1 cellular context compared by ENCODE assay signal in the genomic region with DNA sequence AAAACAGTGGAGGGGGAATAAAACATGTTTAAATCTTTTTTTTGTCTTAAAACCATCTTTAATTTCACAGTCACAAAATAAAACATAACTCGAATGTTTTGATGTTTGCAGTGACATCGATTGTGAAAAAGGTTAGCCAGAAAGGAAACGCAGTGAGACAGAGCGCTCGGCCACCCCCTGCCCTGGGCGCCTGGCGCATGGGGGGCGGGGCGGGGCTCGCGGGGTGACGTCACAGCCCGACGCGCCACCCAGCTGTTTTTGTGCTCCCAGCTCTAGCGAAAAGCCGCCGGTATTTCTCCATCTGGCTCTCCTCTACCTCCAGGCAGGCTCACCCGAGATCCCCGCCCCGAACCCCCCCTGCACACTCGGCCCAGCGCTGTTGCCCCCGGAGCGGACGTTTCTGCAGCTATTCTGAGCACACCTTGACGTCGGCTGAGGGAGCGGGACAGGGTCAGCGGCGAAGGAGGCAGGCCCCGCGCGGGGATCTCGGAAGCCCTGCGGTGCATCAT.
A peak's percentile ranks its signal among the peaks of the same experiment; 100 is the strongest.
TF ChIP-seq lines count a peak whose summit lies in the region.

A gene (plus strand): TSS at position 255 of the 509 bp plus-strand sequence. CDS start 253 bp downstream, at position 508.

TF ChIP-seq in K562, 482 proteins besides CTCF, POLR2A, EP300 and RAD21 (continued from another document and continues in another):
- TF ChIP-seq, protein P1, sequence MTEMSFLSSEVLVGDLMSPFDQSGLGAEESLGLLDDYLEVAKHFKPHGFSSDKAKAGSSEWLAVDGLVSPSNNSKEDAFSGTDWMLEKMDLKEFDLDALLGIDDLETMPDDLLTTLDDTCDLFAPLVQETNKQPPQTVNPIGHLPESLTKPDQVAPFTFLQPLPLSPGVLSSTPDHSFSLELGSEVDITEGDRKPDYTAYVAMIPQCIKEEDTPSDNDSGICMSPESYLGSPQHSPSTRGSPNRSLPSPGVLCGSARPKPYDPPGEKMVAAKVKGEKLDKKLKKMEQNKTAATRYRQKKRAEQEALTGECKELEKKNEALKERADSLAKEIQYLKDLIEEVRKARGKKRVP (CRISPR knock-in tag; IDR thresholded peaks at IDR 0.05) = no peak
- TF ChIP-seq, protein P2, sequence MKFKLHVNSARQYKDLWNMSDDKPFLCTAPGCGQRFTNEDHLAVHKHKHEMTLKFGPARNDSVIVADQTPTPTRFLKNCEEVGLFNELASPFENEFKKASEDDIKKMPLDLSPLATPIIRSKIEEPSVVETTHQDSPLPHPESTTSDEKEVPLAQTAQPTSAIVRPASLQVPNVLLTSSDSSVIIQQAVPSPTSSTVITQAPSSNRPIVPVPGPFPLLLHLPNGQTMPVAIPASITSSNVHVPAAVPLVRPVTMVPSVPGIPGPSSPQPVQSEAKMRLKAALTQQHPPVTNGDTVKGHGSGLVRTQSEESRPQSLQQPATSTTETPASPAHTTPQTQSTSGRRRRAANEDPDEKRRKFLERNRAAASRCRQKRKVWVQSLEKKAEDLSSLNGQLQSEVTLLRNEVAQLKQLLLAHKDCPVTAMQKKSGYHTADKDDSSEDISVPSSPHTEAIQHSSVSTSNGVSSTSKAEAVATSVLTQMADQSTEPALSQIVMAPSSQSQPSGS (CRISPR knock-in tag; IDR thresholded peaks at IDR 0.05) = no peak
- TF ChIP-seq ZNF239 (CRISPR knock-in tag; IDR thresholded peaks at IDR 0.05) = no peak
- TF ChIP-seq IFI16 (CRISPR knock-in tag; IDR thresholded peaks at IDR 0.05) = no peak
- TF ChIP-seq RAD51 (IDR thresholded peaks at IDR 0.05; ENCODE audit: borderline replicate concordance, low read depth) = no peak
- TF ChIP-seq CREM (IDR thresholded peaks at IDR 0.05; ENCODE audit: low read depth) = peak; percentile 90
- peak; percentile 21; the same call in 1 of the 2 replicates for TF ChIP-seq ZFX (CRISPR knock-in tag; IDR thresholded peaks at IDR 0.05)
- TF ChIP-seq ZNF778 (CRISPR knock-in tag; IDR thresholded peaks at IDR 0.05) = no peak
- no peak for TF ChIP-seq KLF1 (tag; IDR thresholded peaks at IDR 0.05)
- no peak for TF ChIP-seq ZNF589 (CRISPR knock-in tag; IDR thresholded peaks at IDR 0.05; ENCODE audit: low read depth)
- TF ChIP-seq, protein P3, sequence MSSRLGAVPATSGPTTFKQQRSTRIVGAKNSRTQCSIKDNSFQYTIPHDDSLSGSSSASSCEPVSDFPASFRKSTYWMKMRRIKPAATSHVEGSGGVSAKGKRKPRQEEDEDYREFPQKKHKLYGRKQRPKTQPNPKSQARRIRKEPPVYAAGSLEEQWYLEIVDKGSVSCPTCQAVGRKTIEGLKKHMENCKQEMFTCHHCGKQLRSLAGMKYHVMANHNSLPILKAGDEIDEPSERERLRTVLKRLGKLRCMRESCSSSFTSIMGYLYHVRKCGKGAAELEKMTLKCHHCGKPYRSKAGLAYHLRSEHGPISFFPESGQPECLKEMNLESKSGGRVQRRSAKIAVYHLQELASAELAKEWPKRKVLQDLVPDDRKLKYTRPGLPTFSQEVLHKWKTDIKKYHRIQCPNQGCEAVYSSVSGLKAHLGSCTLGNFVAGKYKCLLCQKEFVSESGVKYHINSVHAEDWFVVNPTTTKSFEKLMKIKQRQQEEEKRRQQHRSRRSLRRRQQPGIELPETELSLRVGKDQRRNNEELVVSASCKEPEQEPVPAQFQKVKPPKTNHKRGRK (tag; IDR thresholded peaks at IDR 0.05) = no peak
- TF ChIP-seq, protein P4, sequence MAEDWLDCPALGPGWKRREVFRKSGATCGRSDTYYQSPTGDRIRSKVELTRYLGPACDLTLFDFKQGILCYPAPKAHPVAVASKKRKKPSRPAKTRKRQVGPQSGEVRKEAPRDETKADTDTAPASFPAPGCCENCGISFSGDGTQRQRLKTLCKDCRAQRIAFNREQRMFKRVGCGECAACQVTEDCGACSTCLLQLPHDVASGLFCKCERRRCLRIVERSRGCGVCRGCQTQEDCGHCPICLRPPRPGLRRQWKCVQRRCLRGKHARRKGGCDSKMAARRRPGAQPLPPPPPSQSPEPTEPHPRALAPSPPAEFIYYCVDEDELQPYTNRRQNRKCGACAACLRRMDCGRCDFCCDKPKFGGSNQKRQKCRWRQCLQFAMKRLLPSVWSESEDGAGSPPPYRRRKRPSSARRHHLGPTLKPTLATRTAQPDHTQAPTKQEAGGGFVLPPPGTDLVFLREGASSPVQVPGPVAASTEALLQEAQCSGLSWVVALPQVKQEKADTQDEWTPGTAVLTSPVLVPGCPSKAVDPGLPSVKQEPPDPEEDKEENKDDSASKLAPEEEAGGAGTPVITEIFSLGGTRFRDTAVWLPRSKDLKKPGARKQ (CRISPR knock-in tag; IDR thresholded peaks at IDR 0.05) = no peak
- no peak for TF ChIP-seq STAT5B (CRISPR knock-in tag; IDR thresholded peaks at IDR 0.05)
- TF ChIP-seq PHF8 (IDR thresholded peaks at IDR 0.05; ENCODE audit: borderline replicate concordance, low read length) = peak; percentile 30; the same call in 1 of the 2 replicates
- peak; percentile 53 for TF ChIP-seq DACH1 (IDR thresholded peaks at IDR 0.05; ENCODE audit: partially characterized antibody)
- no peak for TF ChIP-seq FIP1L1 (IDR thresholded peaks at IDR 0.05; ENCODE audit: low read depth, low read length, poor library complexity, severe bottlenecking)
- TF ChIP-seq TAF1 (IDR thresholded peaks at IDR 0.05; ENCODE audit: control insufficient read depth, extremely low read depth, insufficient read depth, low read length, severe bottlenecking) = peak; percentile 2
- TF ChIP-seq PCBP2 (IDR thresholded peaks at IDR 0.05; ENCODE audit: low read depth, low read length, poor library complexity, severe bottlenecking) = no peak
- TF ChIP-seq, protein P5, sequence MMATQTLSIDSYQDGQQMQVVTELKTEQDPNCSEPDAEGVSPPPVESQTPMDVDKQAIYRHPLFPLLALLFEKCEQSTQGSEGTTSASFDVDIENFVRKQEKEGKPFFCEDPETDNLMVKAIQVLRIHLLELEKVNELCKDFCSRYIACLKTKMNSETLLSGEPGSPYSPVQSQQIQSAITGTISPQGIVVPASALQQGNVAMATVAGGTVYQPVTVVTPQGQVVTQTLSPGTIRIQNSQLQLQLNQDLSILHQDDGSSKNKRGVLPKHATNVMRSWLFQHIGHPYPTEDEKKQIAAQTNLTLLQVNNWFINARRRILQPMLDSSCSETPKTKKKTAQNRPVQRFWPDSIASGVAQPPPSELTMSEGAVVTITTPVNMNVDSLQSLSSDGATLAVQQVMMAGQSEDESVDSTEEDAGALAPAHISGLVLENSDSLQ (IDR thresholded peaks at IDR 0.05) = no peak
- no peak for TF ChIP-seq ADNP (tag; IDR thresholded peaks at IDR 0.05)
- no peak for TF ChIP-seq SMARCB1 (IDR thresholded peaks at IDR 0.05; ENCODE audit: insufficient read length, low read depth)
- TF ChIP-seq MYBL2 (IDR thresholded peaks at IDR 0.05; ENCODE audit: low read depth) = no peak
- TF ChIP-seq MYBL2 (CRISPR knock-in tag; IDR thresholded peaks at IDR 0.05; ENCODE audit: borderline replicate concordance) = no peak
- TF ChIP-seq NFE2L1 (tag; IDR thresholded peaks at IDR 0.05; ENCODE audit: borderline replicate concordance, low read depth) = no peak
- TF ChIP-seq TEAD1 (CRISPR knock-in tag; IDR thresholded peaks at IDR 0.05) = no peak
- no peak for TF ChIP-seq SIN3A (IDR thresholded peaks at IDR 0.05; ENCODE audit: borderline replicate concordance in 2 of 2, control insufficient read depth in 1 of 2, low read depth in 2 of 2, low read length in 2 of 2)
- no peak for TF ChIP-seq SUPT5H (IDR thresholded peaks at IDR 0.05)
- TF ChIP-seq ZNF140 (CRISPR knock-in tag; IDR thresholded peaks at IDR 0.05) = no peak
- TF ChIP-seq SAFB (IDR thresholded peaks at IDR 0.05; ENCODE audit: borderline replicate concordance, low read depth, low read length) = no peak
- TF ChIP-seq RNF2 (IDR thresholded peaks at IDR 0.05) = no peak
- TF ChIP-seq PHF20 (IDR thresholded peaks at IDR 0.05; ENCODE audit: partially characterized antibody) = no peak
- TF ChIP-seq ZZZ3 (IDR thresholded peaks at IDR 0.05) = no peak
- TF ChIP-seq ZNF121 (CRISPR knock-in tag; conservative IDR thresholded peaks at IDR 0.05) = no peak
- no peak for TF ChIP-seq KDM5B (IDR thresholded peaks at IDR 0.05; ENCODE audit: insufficient replicate concordance, low read depth, low read length)
- TF ChIP-seq ZNF232 (CRISPR knock-in tag; IDR thresholded peaks at IDR 0.05) = no peak
- TF ChIP-seq TRIM24 (IDR thresholded peaks at IDR 0.05) = no peak
- no peak for TF ChIP-seq ZNF79 (CRISPR knock-in tag; IDR thresholded peaks at IDR 0.05; ENCODE audit: low read depth)
- no peak for TF ChIP-seq THRAP3 (IDR thresholded peaks at IDR 0.05; ENCODE audit: borderline replicate concordance)
- peak; percentile 6 for TF ChIP-seq SAP30 (IDR thresholded peaks at IDR 0.05; ENCODE audit: borderline replicate concordance, insufficient read depth, low read depth, low read length, poor library complexity, severe bottlenecking)
- TF ChIP-seq DPF2 (IDR thresholded peaks at IDR 0.05) = no peak
- TF ChIP-seq, protein P6, sequence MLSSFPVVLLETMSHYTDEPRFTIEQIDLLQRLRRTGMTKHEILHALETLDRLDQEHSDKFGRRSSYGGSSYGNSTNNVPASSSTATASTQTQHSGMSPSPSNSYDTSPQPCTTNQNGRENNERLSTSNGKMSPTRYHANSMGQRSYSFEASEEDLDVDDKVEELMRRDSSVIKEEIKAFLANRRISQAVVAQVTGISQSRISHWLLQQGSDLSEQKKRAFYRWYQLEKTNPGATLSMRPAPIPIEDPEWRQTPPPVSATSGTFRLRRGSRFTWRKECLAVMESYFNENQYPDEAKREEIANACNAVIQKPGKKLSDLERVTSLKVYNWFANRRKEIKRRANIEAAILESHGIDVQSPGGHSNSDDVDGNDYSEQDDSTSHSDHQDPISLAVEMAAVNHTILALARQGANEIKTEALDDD (IDR thresholded peaks at IDR 0.05) = no peak
- TF ChIP-seq HCFC1 (IDR thresholded peaks at IDR 0.05; ENCODE audit: low read depth, low read length) = no peak
- TF ChIP-seq ZBED1 (IDR thresholded peaks at IDR 0.05) = no peak
- no peak for TF ChIP-seq MIER1 (IDR thresholded peaks at IDR 0.05; ENCODE audit: low read depth)
- TF ChIP-seq RFX1 (IDR thresholded peaks at IDR 0.05) = no peak
- no peak for TF ChIP-seq FOXA3 (CRISPR knock-in tag; conservative IDR thresholded peaks at IDR 0.05 in 1 of 2, IDR thresholded peaks at IDR 0.05 in 1 of 2)
- no peak for TF ChIP-seq CBX5 (IDR thresholded peaks at IDR 0.05; ENCODE audit: borderline replicate concordance, low read depth)
- TF ChIP-seq, protein P7, sequence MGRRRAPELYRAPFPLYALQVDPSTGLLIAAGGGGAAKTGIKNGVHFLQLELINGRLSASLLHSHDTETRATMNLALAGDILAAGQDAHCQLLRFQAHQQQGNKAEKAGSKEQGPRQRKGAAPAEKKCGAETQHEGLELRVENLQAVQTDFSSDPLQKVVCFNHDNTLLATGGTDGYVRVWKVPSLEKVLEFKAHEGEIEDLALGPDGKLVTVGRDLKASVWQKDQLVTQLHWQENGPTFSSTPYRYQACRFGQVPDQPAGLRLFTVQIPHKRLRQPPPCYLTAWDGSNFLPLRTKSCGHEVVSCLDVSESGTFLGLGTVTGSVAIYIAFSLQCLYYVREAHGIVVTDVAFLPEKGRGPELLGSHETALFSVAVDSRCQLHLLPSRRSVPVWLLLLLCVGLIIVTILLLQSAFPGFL (CRISPR knock-in tag; IDR thresholded peaks at IDR 0.05) = no peak
- peak; percentile 35; the same call in 1 of the 2 replicates for TF ChIP-seq SP1 (CRISPR knock-in tag; IDR thresholded peaks at IDR 0.05)
- TF ChIP-seq, protein P8, sequence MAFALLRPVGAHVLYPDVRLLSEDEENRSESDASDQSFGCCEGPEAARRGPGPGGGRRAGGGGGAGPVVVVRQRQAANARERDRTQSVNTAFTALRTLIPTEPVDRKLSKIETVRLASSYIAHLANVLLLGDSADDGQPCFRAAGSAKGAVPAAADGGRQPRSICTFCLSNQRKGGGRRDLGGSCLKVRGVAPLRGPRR (CRISPR knock-in tag; IDR thresholded peaks at IDR 0.05) = no peak
- TF ChIP-seq NONO (IDR thresholded peaks at IDR 0.05; ENCODE audit: low read depth in 2 of 2, low read length in 1 of 2) = no peak
- no peak for TF ChIP-seq BCOR (IDR thresholded peaks at IDR 0.05)
- no peak for TF ChIP-seq CHD2 (IDR thresholded peaks at IDR 0.05; ENCODE audit: low read depth, low read length)
- no peak for TF ChIP-seq MTA2 (IDR thresholded peaks at IDR 0.05; ENCODE audit: low read depth)
- no peak for TF ChIP-seq ZNF224 (CRISPR knock-in tag; IDR thresholded peaks at IDR 0.05)
- TF ChIP-seq ELF2 (CRISPR knock-in tag; IDR thresholded peaks at IDR 0.05) = no peak
- no peak for TF ChIP-seq ZNF134 (CRISPR knock-in tag; conservative IDR thresholded peaks at IDR 0.05)
- TF ChIP-seq, protein P9, sequence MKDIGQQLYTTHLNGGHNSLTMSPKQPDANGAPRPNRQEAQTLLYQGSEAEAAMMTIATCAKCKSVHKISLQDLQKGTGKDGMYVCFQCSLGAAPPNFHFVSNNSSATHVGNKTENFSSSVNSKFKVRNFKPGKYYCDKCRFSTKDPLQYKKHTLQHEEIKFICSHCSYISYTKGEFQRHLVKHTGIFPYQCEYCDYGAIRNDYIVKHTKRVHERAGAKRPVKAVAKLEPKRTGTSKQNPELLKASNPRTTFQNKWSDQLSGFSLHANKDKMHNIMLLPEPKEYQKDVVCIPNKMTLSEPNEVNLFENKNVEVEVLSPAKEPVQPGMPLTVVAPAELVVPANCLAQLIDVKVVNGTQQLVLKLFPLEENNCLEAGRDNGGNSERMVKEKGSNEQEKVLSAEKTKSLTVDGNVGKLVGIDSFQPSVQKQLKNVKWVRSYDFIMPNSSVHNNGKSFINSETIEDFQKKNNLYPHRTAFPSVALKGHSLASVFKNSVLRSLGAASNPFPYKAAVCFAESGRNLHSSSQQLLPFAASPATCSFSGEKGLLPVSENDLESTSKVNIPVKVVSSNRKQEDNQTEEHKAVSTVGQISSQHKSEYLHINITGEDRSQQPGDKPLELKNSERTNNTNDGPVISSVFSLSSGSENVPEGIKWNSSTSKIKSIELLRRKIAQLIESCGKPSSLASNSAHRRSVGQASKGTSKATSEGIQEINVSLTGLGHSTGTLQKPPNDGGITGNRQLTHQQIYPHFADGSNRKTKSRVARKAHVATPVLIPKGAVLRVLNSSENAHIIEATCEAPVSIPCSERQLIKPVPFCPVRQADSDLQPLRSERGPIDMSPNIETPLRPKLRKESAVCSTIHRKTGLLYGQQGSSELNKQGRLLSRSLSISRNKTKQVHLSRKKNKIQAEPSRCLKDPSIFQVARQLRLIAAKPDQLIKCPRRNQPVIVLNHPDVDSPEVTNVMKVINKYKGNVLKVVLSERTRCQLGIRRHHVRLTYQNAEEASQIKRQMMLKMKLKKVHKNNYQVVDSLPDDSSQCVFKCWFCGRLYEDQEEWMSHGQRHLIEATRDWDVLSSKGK (CRISPR knock-in tag; IDR thresholded peaks at IDR 0.05) = no peak
